27 cellular contexts compared by ENCODE assay signal in genomic region chr11:101792814-101793213, GRCh38.
"Had no signal": no experiment of that assay in that cellular context is flagged by ENCODE, and none has a peak within 500 bp of the region (broad histone marks: within the 10 kb centered on the region; RNA-seq: fewer than 3 reads in every experiment).

No MANE protein-coding gene starts in this region.

- H3K4me3 ChIP-seq: adrenal gland, breast epithelium, SK-N-MC had no signal

- H3K4me1 ChIP-seq: breast epithelium had no signal

- H3K9me3 ChIP-seq: adrenal gland, breast epithelium had no signal

- H3K27me3 ChIP-seq: adrenal gland, breast epithelium had no signal

- H3K27ac ChIP-seq: adrenal gland, breast epithelium, SK-N-MC, VCaP had no signal

- ATAC-seq: activated CD4-positive, alpha-beta T cell treated with anti-CD3 and anti-CD28 coated beads for 36 hours; activated T-helper 17 cell treated with anti-CD3 and anti-CD28 coated beads, Interleukin-2, amount 50 U/mL, for 72 hours; Right ventricle myocardium inferior; T-cell had no signal

- DNase-seq: activated CD4-positive, alpha-beta memory T cell treated with anti-CD3 and anti-CD28 coated beads, Interleukin-2, amount 10 ng/mL, durations not matched to agents 7 days and 5 days; activated CD4-positive, alpha-beta T cell treated with anti-CD3 and anti-CD28 coated beads for 36 hours; activated CD4-positive, alpha-beta T cell treated with anti-CD3 and anti-CD28 coated beads, Interleukin-2, amount 50 U/mL, for 1 hour; activated gamma-delta T cell; activated naive CD4-positive, alpha-beta T cell treated with anti-CD3 and anti-CD28 coated beads for 36 hours; activated T-cell treated with anti-CD3 and anti-CD28 coated beads for 4 hours; activated T-cell treated with anti-CD3 and anti-CD28 coated beads, Interleukin-2, amount 50 U/mL, for 48 hours; anterior cingulate cortex; caudate nucleus; Karpas-422; NCI-H1105 treated with DMSO at 0.1 percent for 48 hours; NCI-H1436 treated with DMSO at 0.1 percent for 48 hours; NCI-H187; NCI-H2081; NCI-H2227 treated with DMSO at 0.1 percent for 48 hours; NCI-H446 treated with DMSO at 0.1 percent for 48 hours; NCI-H526; NCI-H774; T-cell; T-helper 2 cell; T1000 had no signal

- H3K36me3 ChIP-seq: adrenal gland, breast epithelium had no signal
